In genomic region chr2:26376799-26377198, GRCh38 we compare ENCODE assay signal across 19 cellular contexts. TPM values are rescaled to one million over a fixed set of nuclear protein-coding genes. Genes with fewer than 3 reads are reported as not detected.
"Had no signal": no experiment of that assay in that cellular context is flagged by ENCODE, and none has a peak within 500 bp of the region (broad histone marks: within the 10 kb centered on the region; RNA-seq: fewer than 3 reads in every experiment).

No MANE protein-coding gene starts in this region.

- H3K4me3 Mint-ChIP-seq: activated naive CD8-positive, alpha-beta T cell; activated T-cell treated with anti-CD3 and anti-CD28 coated beads, Interleukin-2, amount 50 U/mL, for 24 hours; brain; natural killer cell treated with Interleukin-12 subunit alpha and Interleukin-12 subunit beta and Interleukin-15 and Interleukin-18, amount 100 ng/mL, for 72 hours; stimulated activated memory B cell treated with anti-CD40 and anti-IgM and Interleukin-4, amounts not matched to agents 10 μg/mL and 1 μg/mL and 100 μg/mL, for 72 hours; WTC11 had no signal

- H3K9me3 ChIP-seq: neutrophil, spleen, thoracic aorta, upper lobe of right lung had no signal

- ATAC-seq: foreskin keratinocyte; natural killer cell treated with Interleukin-12 subunit alpha and Interleukin-12 subunit beta and Interleukin-15 and Interleukin-18, amount 100 ng/mL, for 72 hours; stimulated activated memory B cell treated with anti-CD40 and anti-IgM and Interleukin-4, amounts not matched to agents 10 μg/mL and 1 μg/mL and 100 μg/mL, for 72 hours; upper lobe of right lung; WTC11 had no signal

- H3K27ac ChIP-seq: foreskin keratinocyte, neutrophil, spleen, thoracic aorta, upper lobe of right lung had no signal

- H3K4me1 ChIP-seq: foreskin keratinocyte, spleen, upper lobe of right lung had no signal

- H3K4me1 Mint-ChIP-seq: WTC11 had no signal

- DNase-seq: activated CD4-positive, alpha-beta T cell treated with anti-CD3 and anti-CD28 coated beads for 48 hours; activated gamma-delta T cell; activated T-cell treated with anti-CD3 and anti-CD28 coated beads, Interleukin-2, amount 50 U/mL, for 24 hours; caudate nucleus; foreskin keratinocyte; glutamatergic neuron; hippocampal formation; spleen; stimulated activated CD4-positive, alpha-beta T cell treated with anti-CD3 and anti-CD28 coated beads, Interleukin-4, amount 100 ng/mL, for 4 hours; upper lobe of right lung had no signal

- H3K27ac Mint-ChIP-seq: activated naive CD8-positive, alpha-beta T cell; activated T-cell treated with anti-CD3 and anti-CD28 coated beads, Interleukin-2, amount 50 U/mL, for 24 hours; brain; natural killer cell treated with Interleukin-12 subunit alpha and Interleukin-12 subunit beta and Interleukin-15 and Interleukin-18, amount 100 ng/mL, for 72 hours; stimulated activated memory B cell treated with anti-CD40 and anti-IgM and Interleukin-4, amounts not matched to agents 10 μg/mL and 1 μg/mL and 100 μg/mL, for 72 hours; WTC11 had no signal

- H3K9me3 Mint-ChIP-seq: activated T-cell treated with anti-CD3 and anti-CD28 coated beads, Interleukin-2, amount 50 U/mL, for 24 hours; natural killer cell treated with Interleukin-12 subunit alpha and Interleukin-12 subunit beta and Interleukin-15 and Interleukin-18, amount 100 ng/mL, for 72 hours; stimulated activated memory B cell treated with anti-CD40 and anti-IgM and Interleukin-4, amounts not matched to agents 10 μg/mL and 1 μg/mL and 100 μg/mL, for 72 hours had no signal

- H3K27me3 ChIP-seq: foreskin keratinocyte, neutrophil, spleen, upper lobe of right lung had no signal

- H3K4me3 ChIP-seq: lung, spleen, thoracic aorta, upper lobe of right lung had no signal

- H3K27me3 Mint-ChIP-seq: activated naive CD8-positive, alpha-beta T cell; activated T-cell treated with anti-CD3 and anti-CD28 coated beads, Interleukin-2, amount 50 U/mL, for 24 hours; brain; natural killer cell treated with Interleukin-12 subunit alpha and Interleukin-12 subunit beta and Interleukin-15 and Interleukin-18, amount 100 ng/mL, for 72 hours; stimulated activated memory B cell treated with anti-CD40 and anti-IgM and Interleukin-4, amounts not matched to agents 10 μg/mL and 1 μg/mL and 100 μg/mL, for 72 hours had no signal

- H3K36me3 ChIP-seq: neutrophil had no signal

RNA-seq across cellular contexts. Expression of gene DRC1, which starts 24.9 kb away (rescaled TPM):
- total RNA-seq: epithelial cell of proximal tubule; foreskin keratinocyte; natural killer cell treated with Interleukin-12 subunit alpha and Interleukin-12 subunit beta and Interleukin-15 and Interleukin-18, amount 100 ng/mL, for 72 hours; thoracic aorta; upper lobe of right lung had no signal
